24 cellular contexts compared by ENCODE assay signal in genomic region chr2:880201-880970, GRCh38.
"Had no signal": no experiment of that assay in that cellular context is flagged by ENCODE, and none has a peak within 500 bp of the region (broad histone marks: within the 10 kb centered on the region; RNA-seq: fewer than 3 reads in every experiment).

No MANE protein-coding gene starts in this region.

- H3K27ac Mint-ChIP-seq: activated CD8-positive, alpha-beta T cell treated with anti-CD3 and anti-CD28 coated beads, Interleukin-2, amount 10 ng/mL, durations not matched to agents 7 days and 5 days; activated naive CD4-positive, alpha-beta T cell treated with anti-CD3 and anti-CD28 coated beads for 36 hours; activated naive CD8-positive, alpha-beta T cell treated with anti-CD3 and anti-CD28 coated beads, Interleukin-2, amount 10 ng/mL, durations not matched to agents 7 days and 5 days; natural killer cell; stimulated activated memory B cell treated with anti-CD40 and anti-IgM and Interleukin-4, amounts not matched to agents 10 μg/mL and 1 μg/mL and 100 μg/mL, for 72 hours had no signal

- H3K9ac ChIP-seq: parathyroid adenoma, SK-N-SH had no signal

- H3K36me3 ChIP-seq: lower lobe of right lung, neutrophil, right lobe of liver, WERI-Rb-1 had no signal

- H3K4me2 ChIP-seq: SK-N-SH had no signal

- H3K36me3 Mint-ChIP-seq: activated naive CD8-positive, alpha-beta T cell treated with anti-CD3 and anti-CD28 coated beads, Interleukin-2, amount 10 ng/mL, durations not matched to agents 7 days and 5 days; natural killer cell; stimulated activated memory B cell treated with anti-CD40 and anti-IgM and Interleukin-4, amounts not matched to agents 10 μg/mL and 1 μg/mL and 100 μg/mL, for 72 hours had no signal

- H3K27me3 ChIP-seq: right lobe of liver, testis had no signal

- H3K27ac ChIP-seq: epithelial cell of prostate, lower lobe of right lung, neutrophil, parathyroid adenoma, right lobe of liver, skin epidermis, testis, WERI-Rb-1 had no signal

- H3K4me1 Mint-ChIP-seq: activated naive CD8-positive, alpha-beta T cell treated with anti-CD3 and anti-CD28 coated beads, Interleukin-2, amount 10 ng/mL, durations not matched to agents 7 days and 5 days; natural killer cell; stimulated activated memory B cell treated with anti-CD40 and anti-IgM and Interleukin-4, amounts not matched to agents 10 μg/mL and 1 μg/mL and 100 μg/mL, for 72 hours had no signal

- FAIRE-seq: bronchial epithelial cell, kidney, TTC549 had no signal

- H3K4me3 ChIP-seq: lower lobe of right lung, right lobe of liver, skin epidermis, testis had no signal

- DNase-seq: activated CD4-positive, alpha-beta T cell treated with anti-CD3 and anti-CD28 coated beads for 1 hour; activated CD4-positive, alpha-beta T cell treated with anti-CD3 and anti-CD28 coated beads, Interleukin-2, amount 50 U/mL, for 1 hour; activated CD8-positive, alpha-beta T cell treated with anti-CD3 and anti-CD28 coated beads, Interleukin-2, amount 10 ng/mL, durations not matched to agents 7 days and 5 days; activated effector memory CD4-positive, alpha-beta T cell treated with Interleukin-2 at 50 U/mL for 16 hours; activated naive CD4-positive, alpha-beta T cell treated with anti-CD3 and anti-CD28 coated beads for 36 hours; activated naive CD8-positive, alpha-beta T cell treated with anti-CD3 and anti-CD28 coated beads, Interleukin-2, amount 10 ng/mL, durations not matched to agents 7 days and 5 days; activated T-cell treated with anti-CD3 and anti-CD28 coated beads, Interleukin-2, amount 50 U/mL, for 48 hours; amniotic stem cell; cortex of kidney; kidney; lower lobe of right lung; natural killer cell; right lobe of liver; SK-N-SH; testis; trophoblast cell; WERI-Rb-1 had no signal

- H3K9me3 ChIP-seq: lower lobe of right lung, neutrophil, right lobe of liver, SK-N-SH, testis had no signal

- H3K9me3 Mint-ChIP-seq: activated naive CD4-positive, alpha-beta T cell treated with anti-CD3 and anti-CD28 coated beads for 36 hours; activated naive CD8-positive, alpha-beta T cell treated with anti-CD3 and anti-CD28 coated beads, Interleukin-2, amount 10 ng/mL, durations not matched to agents 7 days and 5 days; natural killer cell had no signal

- H3K4me3 Mint-ChIP-seq: activated CD8-positive, alpha-beta T cell treated with anti-CD3 and anti-CD28 coated beads, Interleukin-2, amount 10 ng/mL, durations not matched to agents 7 days and 5 days; activated naive CD4-positive, alpha-beta T cell treated with anti-CD3 and anti-CD28 coated beads for 36 hours; activated naive CD8-positive, alpha-beta T cell treated with anti-CD3 and anti-CD28 coated beads, Interleukin-2, amount 10 ng/mL, durations not matched to agents 7 days and 5 days; natural killer cell; stimulated activated memory B cell treated with anti-CD40 and anti-IgM and Interleukin-4, amounts not matched to agents 10 μg/mL and 1 μg/mL and 100 μg/mL, for 72 hours had no signal

- H3K79me2 ChIP-seq: parathyroid adenoma had no signal

- ATAC-seq: activated CD8-positive, alpha-beta T cell treated with anti-CD3 and anti-CD28 coated beads, Interleukin-2, amount 10 ng/mL, durations not matched to agents 7 days and 5 days; lower lobe of right lung; natural killer cell; right lobe of liver; stimulated activated memory B cell treated with anti-CD40 and anti-IgM and Interleukin-4, amounts not matched to agents 10 μg/mL and 1 μg/mL and 100 μg/mL, for 72 hours had no signal

- H3K4me1 ChIP-seq: lower lobe of right lung, parathyroid adenoma, right lobe of liver, testis had no signal

- H2AFZ ChIP-seq: parathyroid adenoma had no signal
